Comparison of ENCODE assay signal across 24 cellular contexts in genomic region chr1:246417813-246418564, GRCh38.
DNase-seq lines count a peak whose midpoint lies in the region; ATAC-seq and TF ChIP-seq lines count a peak whose summit lies in the region.
"Had no signal": no experiment of that assay in that cellular context is flagged by ENCODE, and none has a peak within 500 bp of the region (broad histone marks: within the 10 kb centered on the region; RNA-seq: fewer than 3 reads in every experiment).

No MANE protein-coding gene starts in this region.

- H3K4me3 Mint-ChIP-seq in HFFc6, result peak overlapping the region; percentile 3; the same call in 1 of the 2 replicates
- H3K4me3 Mint-ChIP-seq: activated CD4-positive, alpha-beta T cell treated with anti-CD3 and anti-CD28 coated beads, Interleukin-2, amount 10 ng/mL, durations not matched to agents 7 days and 5 days; T-cell; type B pancreatic cell had no signal

- H3K4me1 Mint-ChIP-seq in HFFc6 (ENCODE audit: low read depth), result peaks cover 60% of the 10 kb centered on the region
- H3K4me1 Mint-ChIP-seq: activated CD4-positive, alpha-beta T cell treated with anti-CD3 and anti-CD28 coated beads, Interleukin-2, amount 10 ng/mL, durations not matched to agents 7 days and 5 days had no signal

- peaks cover 5% of the 10 kb centered on the region for H3K79me2 ChIP-seq in osteoblast (ENCODE audit: insufficient read depth, low read length)
- H3K79me2 ChIP-seq: hepatocyte had no signal

- ATAC-seq in GM18502 (IDR thresholded peaks at IDR 0.05; ENCODE audit: poor library complexity, unreplicated experiment), result peak; percentile 53
- ATAC-seq: PC-3, T-cell had no signal

- peak overlapping the region; percentile 74; the same call in 1 of the 2 replicates for H3K27ac ChIP-seq in VCaP
- peak overlapping the region; percentile 72 for H3K27ac ChIP-seq in osteoblast (ENCODE audit: low read depth, low read length)
- H3K27ac ChIP-seq in caudate nucleus (ENCODE audit: low read depth, low read length), result no peak overlapping the region
- H3K27ac ChIP-seq: hepatocyte, stomach had no signal

- H3K4me1 ChIP-seq in osteoblast (ENCODE audit: insufficient read depth, low read length), result peaks cover 27% of the 10 kb centered on the region
- H3K4me1 ChIP-seq: stomach had no signal

- peaks cover 34% of the 10 kb centered on the region for H3K36me3 Mint-ChIP-seq in HFFc6 (ENCODE audit: low read depth)

- TF ChIP-seq CTCF in HFFc6 (IDR thresholded peaks at IDR 0.05) (peak; percentile 25; the same call in 1 of the 2 replicates), VCaP (conservative IDR thresholded peaks at IDR 0.05) (no peak), osteoblast (IDR thresholded peaks at IDR 0.05; ENCODE audit: extremely low read depth, low read depth, low read length) (no peak)

- no peaks in the 10 kb centered on the region for H3K9me3 ChIP-seq in osteoblast (ENCODE audit: low read depth, low read length)

- no peak overlapping the region for H2AFZ ChIP-seq in osteoblast (ENCODE audit: low read length)
- H2AFZ ChIP-seq: hepatocyte had no signal

- peaks cover 27% of the 10 kb centered on the region for H3K9me3 Mint-ChIP-seq in HFFc6

- peak overlapping the region; percentile 72 for H3K4me2 ChIP-seq in osteoblast (ENCODE audit: insufficient read depth, low read length)
- H3K4me2 ChIP-seq: hepatocyte had no signal

- H4K20me1 ChIP-seq in osteoblast (ENCODE audit: insufficient read depth, low read length), result no peaks in the 10 kb centered on the region

- H3K36me3 ChIP-seq in osteoblast (ENCODE audit: insufficient read depth, low read length), result no peaks in the 10 kb centered on the region

- no peaks in the 10 kb centered on the region for H3K27me3 Mint-ChIP-seq in HFFc6 (ENCODE audit: insufficient read depth)
- H3K27me3 Mint-ChIP-seq: activated CD4-positive, alpha-beta T cell treated with anti-CD3 and anti-CD28 coated beads, Interleukin-2, amount 10 ng/mL, durations not matched to agents 7 days and 5 days; T-cell; type B pancreatic cell had no signal

- DNase-seq in HFFc6, result no peak
- peak; percentile 11 for DNase-seq in osteoblast (ENCODE audit: insufficient read length, low spot score, missing footprints)
- DNase-seq in caudate nucleus (lab: John Stamatoyannopoulos, UW), result no peak
- DNase-seq in amniotic stem cell (lab: John Stamatoyannopoulos, UW), result no peak
- DNase-seq in putamen (ENCODE audit: low spot score), result no peak
- DNase-seq in head of caudate nucleus, result no peak
- DNase-seq: activated CD4-positive, alpha-beta T cell treated with anti-CD3 and anti-CD28 coated beads, Interleukin-2, amount 10 ng/mL, durations not matched to agents 7 days and 5 days; activated effector memory CD4-positive, alpha-beta T cell treated with Interleukin-2 at 50 U/mL for 16 hours; AML-193; central memory CD4-positive, alpha-beta T cell; COR-L47; NCI-H2227 treated with DMSO at 0.1 percent for 48 hours; NCI-H82; SHP77; stimulated activated CD4-positive, alpha-beta T cell treated with anti-CD3 and anti-CD28 coated beads, Interleukin-2, amount 100 ng/mL, for 48 hours; stomach; T-cell had no signal

- H3K27ac Mint-ChIP-seq in HFFc6, result peak overlapping the region; percentile 59
- H3K27ac Mint-ChIP-seq: activated CD4-positive, alpha-beta T cell treated with anti-CD3 and anti-CD28 coated beads, Interleukin-2, amount 10 ng/mL, durations not matched to agents 7 days and 5 days; T-cell; type B pancreatic cell had no signal

- H3K27me3 ChIP-seq in osteoblast (ENCODE audit: insufficient read depth, low read length), result no peaks in the 10 kb centered on the region
- H3K27me3 ChIP-seq: dorsolateral prefrontal cortex, hepatocyte, stomach had no signal

- intact Hi-C loops in head of caudate nucleus (cut with DNase I), result no loop called here

- no peak overlapping the region for H3K4me3 ChIP-seq in osteoblast (ENCODE audit: insufficient read depth, low read length)
- H3K4me3 ChIP-seq: dorsolateral prefrontal cortex, hepatocyte, skin epidermis, stomach had no signal
